ENCODE assay signal across 12 cellular contexts in the genomic region with DNA sequence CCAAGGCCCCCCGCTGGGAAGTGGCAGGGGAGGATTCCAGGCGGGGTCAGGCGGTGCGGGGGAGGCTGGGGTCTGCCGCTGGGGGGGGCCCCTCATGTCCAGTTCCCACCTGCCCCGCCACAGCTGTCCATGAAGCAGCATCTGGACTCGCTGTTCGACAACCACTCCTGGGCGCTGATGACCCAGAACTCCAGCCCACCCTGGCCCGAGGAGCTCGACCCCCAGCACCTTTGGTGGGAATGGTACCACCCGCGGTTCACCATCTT. TPM values are rescaled to one million over a fixed set of nuclear protein-coding genes. Genes with fewer than 3 reads are reported as not detected.
"Had no signal": no experiment of that assay in that cellular context is flagged by ENCODE, and none has a peak within 500 bp of the region (broad histone marks: within the 10 kb centered on the region; RNA-seq: fewer than 3 reads in every experiment).

No MANE protein-coding gene starts in this region.

RNA-seq across cellular contexts. Expression of a gene that starts 7.1 kb away (rescaled TPM):
- total RNA-seq: temporal lobe, tibial nerve, upper lobe of right lung, urinary bladder had no signal

RNA-seq across cellular contexts. Expression of a gene that starts 11.1 kb away (rescaled TPM):
- total RNA-seq: temporal lobe had no signal

RNA-seq across cellular contexts. Expression of a gene that starts 14.6 kb away (rescaled TPM):
- total RNA-seq: thoracic aorta, vagina had no signal

RNA-seq across cellular contexts. Expression of a gene that starts 24.9 kb away (rescaled TPM):
- total RNA-seq: stomach, subcutaneous adipose tissue, suprapubic skin, thoracic aorta, transverse colon, upper lobe of right lung, ureter, urinary bladder, uterus, vagina had no signal

RNA-seq across cellular contexts. Expression of a gene that starts 44.5 kb away (rescaled TPM):
- total RNA-seq: stomach, thoracic aorta, tibial nerve, upper lobe of right lung, urinary bladder had no signal
